Comparison of ENCODE assay signal across 8 cellular contexts in genomic region chr11:63916837-63917684, GRCh38. TPM values are rescaled to one million over a fixed set of nuclear protein-coding genes. Genes with fewer than 3 reads are reported as not detected.
A peak's percentile ranks its signal among the peaks of the same experiment; 100 is the strongest.
DNase-seq lines count a peak whose midpoint lies in the region; ATAC-seq lines count a peak whose summit lies in the region.

RCOR2 (minus strand) TSS chr11:63917164; CDS start chr11:63916456, 708 bp downstream.

- H3K27ac ChIP-seq in mesenchymal stem cell (ENCODE audit: low read length, poor library complexity, severe bottlenecking) = peak within 1 kb of the TSS; percentile 23

- H3K4me2 ChIP-seq in mesenchymal stem cell (ENCODE audit: low read length, poor library complexity, severe bottlenecking) = peak within 1 kb of the TSS; percentile 90

- no peak within 1 kb of the TSS for H2BK5ac ChIP-seq in mesenchymal stem cell (ENCODE audit: low read depth, low read length, poor library complexity, severe bottlenecking)

- H3K14ac ChIP-seq in mesenchymal stem cell (ENCODE audit: low read length in 2 of 2) = peak within 1 kb of the TSS in 1 of 2 experiments; percentile 74

- H2AK5ac ChIP-seq in mesenchymal stem cell (ENCODE audit: low read length, severe bottlenecking) = peak within 1 kb of the TSS; percentile 12

- peak within 1 kb of the TSS; percentile 98 for H4K8ac ChIP-seq in mesenchymal stem cell (ENCODE audit: low read length)

- peak within 1 kb of the TSS; percentile 58 for H2BK120ac ChIP-seq in mesenchymal stem cell (ENCODE audit: low read depth, low read length)

- H3K27me3 ChIP-seq in endocrine pancreas (ENCODE audit: control insufficient read depth, insufficient read depth, low read length) (no peaks in the 10 kb centered on the region), mesenchymal stem cell (ENCODE audit: control insufficient read depth in 1 of 2, insufficient read depth in 1 of 2, low read length in 2 of 2) (peaks cover 0 to 10% of the 10 kb centered on the region in 2 experiments)

- no peaks in the 10 kb centered on the region for H3K4me1 ChIP-seq in endocrine pancreas (ENCODE audit: control insufficient read depth, insufficient read depth, low read length)
- H3K4me1 ChIP-seq in mesenchymal stem cell (ENCODE audit: control insufficient read depth, insufficient read depth, low read depth, low read length) = peaks cover 55% of the 10 kb centered on the region

- peak within 1 kb of the TSS; percentile 99 for H2BK15ac ChIP-seq in mesenchymal stem cell (ENCODE audit: low read depth, poor library complexity, severe bottlenecking)

- H3K9ac ChIP-seq in endocrine pancreas (ENCODE audit: control insufficient read depth, insufficient read depth, low read length) (peak within 1 kb of the TSS; percentile 56), mesenchymal stem cell (ENCODE audit: low read length) (peak within 1 kb of the TSS; percentile 73)

- WGBS in mesenchymal stem cell = under 1% methylated on average over 41 of the region's 85 CpGs

- H3K18ac ChIP-seq in mesenchymal stem cell (ENCODE audit: low read depth in 1 of 2, low read length in 2 of 2) = peak within 1 kb of the TSS; percentile 26 to 96

- H3K79me1 ChIP-seq in mesenchymal stem cell (replicated peaks; ENCODE audit: low read length, poor library complexity, severe bottlenecking) = peaks cover 1% of the 10 kb centered on the region

- H3K36me3 ChIP-seq in endocrine pancreas (ENCODE audit: control insufficient read depth, insufficient read depth, low read length) (no peaks in the 10 kb centered on the region), mesenchymal stem cell (ENCODE audit: control insufficient read depth in 1 of 2, insufficient read depth in 2 of 2, low read depth in 1 of 2, low read length in 2 of 2) (peaks cover 0 to 26% of the 10 kb centered on the region in 2 experiments)

- peak within 1 kb of the TSS in 1 of 2 experiments; percentile 85 for H3K23ac ChIP-seq in mesenchymal stem cell (ENCODE audit: low read length in 2 of 2)

- H3K4ac ChIP-seq in mesenchymal stem cell (ENCODE audit: low read depth in 1 of 2, low read length in 2 of 2) = peak within 1 kb of the TSS; percentile 84 to 97

- peak within 1 kb of the TSS; percentile 96 for H4K91ac ChIP-seq in mesenchymal stem cell (ENCODE audit: low read length)

- H3K4me3 ChIP-seq in endocrine pancreas (ENCODE audit: control insufficient read depth, insufficient read depth, low read length) = no peak within 1 kb of the TSS
- H3K4me3 ChIP-seq in mesenchymal stem cell (ENCODE audit: insufficient read depth in 1 of 2, low read depth in 1 of 2, low read length in 2 of 2) = peak within 1 kb of the TSS; percentile 62 to 76

- peak within 1 kb of the TSS; percentile 1 to 98 for H2BK12ac ChIP-seq in mesenchymal stem cell (ENCODE audit: low read length in 2 of 2)

- peak within 1 kb of the TSS; percentile 29 for H2AFZ ChIP-seq in mesenchymal stem cell (ENCODE audit: low read depth, low read length)

- peak; percentile 93 for DNase-seq in COLO668 (lab: John Stamatoyannopoulos, UW; ENCODE audit: unreplicated experiment)
- DNase-seq in NCI-H774 (lab: John Stamatoyannopoulos, UW) = peak; percentile 81
- DNase-seq in activated CD8-positive, alpha-beta memory T cell treated with anti-CD3 and anti-CD28 coated beads for 24 hours = peak; percentile 78
- peak; percentile 85 for DNase-seq in mesenchymal stem cell
- DNase-seq in stimulated activated CD8-positive, alpha-beta memory T cell treated with anti-CD3 and anti-CD28 coated beads, Interleukin-12 subunit alpha, Interleukin-12 subunit beta, amount 100 ng/mL, for 1 hour (ENCODE audit: low read depth) = peak; percentile 30

- no peaks in the 10 kb centered on the region for H3K9me3 ChIP-seq in endocrine pancreas (ENCODE audit: control insufficient read depth, low read length)
- H3K9me3 ChIP-seq in mesenchymal stem cell (ENCODE audit: control insufficient read depth, low read length) = no peaks in the 10 kb centered on the region

- ATAC-seq in HG03432 (IDR thresholded peaks at IDR 0.05; ENCODE audit: unreplicated experiment) = peak; percentile 45
- ATAC-seq in HG03135 (IDR thresholded peaks at IDR 0.05; ENCODE audit: unreplicated experiment) = no peak

RNA-seq across cellular contexts. Expression of gene RCOR2, which starts in this region (rescaled TPM):
- 5.2 TPM for polyA plus RNA-seq in mesenchymal stem cell (2013, experiment 1 of 2)
- 4.7 TPM for polyA plus RNA-seq in mesenchymal stem cell (2013, experiment 2 of 2)

Comparison
In these comparisons a context has a peak if more than half of its experiments do, and no peak if none do; other contexts are left out.
1. DNase-seq: peak in every context shown above with its lines; median percentile 93 in COLO668; 85 in mesenchymal stem cell; 81 in NCI-H774; 78 in activated CD8-positive, alpha-beta memory T cell treated with anti-CD3 and anti-CD28 coated beads for 24 hours; 30 in stimulated activated CD8-positive, alpha-beta memory T cell treated with anti-CD3 and anti-CD28 coated beads, Interleukin-12 subunit alpha, Interleukin-12 subunit beta, amount 100 ng/mL, for 1 hour.